In genomic region chr12:75751769-75752471, GRCh38 we compare ENCODE assay signal across 24 cellular contexts.
DNase-seq lines count a peak whose midpoint lies in the region; ATAC-seq, FAIRE-seq and TF ChIP-seq lines count a peak whose summit lies in the region.
"Had no signal": no experiment of that assay in that cellular context is flagged by ENCODE, and none has a peak within 500 bp of the region (broad histone marks: within the 10 kb centered on the region; RNA-seq: fewer than 3 reads in every experiment).

No MANE protein-coding gene starts in this region.

- in situ Hi-C loops in HepG2 (cut with HindIII; ENCODE audit: extremely low pct_ligation_motif_present, low pct_unique_long_range_greater_than_20kb) (no loop called here), transverse colon (cut with MboI; ENCODE audit: low pct_ligation_motif_present in 1 of 4, low pct_unique_long_range_greater_than_20kb in 1 of 4, low sequenced_read_pairs in 3 of 4) (no loop called here)

- no peaks in the 10 kb centered on the region for H3K36me3 ChIP-seq in HepG2 (replicated peaks in 1 of 2; ENCODE audit: control insufficient read depth in 1 of 2, insufficient read depth in 2 of 2, low read length in 2 of 2)
- H3K36me3 ChIP-seq in transverse colon: no peaks in the 10 kb centered on the region
- H3K36me3 ChIP-seq: ascending aorta, neutrophil, upper lobe of right lung had no signal

- WGBS in HepG2 (ENCODE audit: low lambda C conversion rate): 92% methylated on average over 4 of the region's 4 CpGs
- 89 to 100% methylated on average over 4 of the region's 4 CpGs for WGBS in transverse colon (ENCODE audit: low coverage in 1 of 2), 2 donors

- H3K4me3 Mint-ChIP-seq in chondrocyte (ENCODE audit: unreplicated experiment): no peak overlapping the region
- H3K4me3 Mint-ChIP-seq: activated CD8-positive, alpha-beta T cell treated with anti-CD3 and anti-CD28 coated beads, Interleukin-2, amount 10 ng/mL, durations not matched to agents 7 days and 5 days; activated naive CD4-positive, alpha-beta T cell treated with anti-CD3 and anti-CD28 coated beads, Interleukin-2, amount 10 ng/mL, durations not matched to agents 7 days and 5 days; activated T-cell treated with anti-CD3 and anti-CD28 coated beads, Interleukin-2, amount 50 U/mL, for 24 hours had no signal

- H3K27ac ChIP-seq in HepG2 (ENCODE audit: extremely low read length, insufficient read depth, low read length): peak overlapping the region; percentile 21
- no peak overlapping the region for H3K27ac ChIP-seq in transverse colon
- H3K27ac ChIP-seq: ascending aorta, KMS-11, neutrophil, upper lobe of right lung had no signal

- no peak for TF ChIP-seq RAD21 in HepG2 (CRISPR knock-in tag; IDR thresholded peaks at IDR 0.05)

- no peak for TF ChIP-seq EP300 in HepG2 (IDR thresholded peaks at IDR 0.05; ENCODE audit: low read depth in 2 of 2, low read length in 2 of 2)
- TF ChIP-seq EP300 in HepG2 (CRISPR knock-in tag; IDR thresholded peaks at IDR 0.05; ENCODE audit: borderline replicate concordance): no peak
- no peak for TF ChIP-seq EP300 in transverse colon (IDR thresholded peaks at IDR 0.05; ENCODE audit: low read depth)

- intact Hi-C loops in HepG2 (cut with micrococcal nuclease; ENCODE audit: unreplicated experiment): no loop called here
- intact Hi-C loops in transverse colon (cut with DNase I; ENCODE audit: low total_unique reads): no loop called here

- H2AFZ ChIP-seq in HepG2 (ENCODE audit: low read length): no peak overlapping the region

- no peak for TF ChIP-seq POLR2A in HepG2 (IDR thresholded peaks at IDR 0.05; ENCODE audit: insufficient read depth in 1 of 2, low read depth in 2 of 2, low read length in 2 of 2)
- no peak for TF ChIP-seq POLR2A in transverse colon (IDR thresholded peaks at IDR 0.05)

- no peaks in the 10 kb centered on the region for H3K27me3 ChIP-seq in HepG2 (ENCODE audit: control insufficient read depth in 1 of 2, insufficient read depth in 2 of 2, low read length in 2 of 2)
- H3K27me3 ChIP-seq in transverse colon: no peaks in the 10 kb centered on the region
- H3K27me3 ChIP-seq: ascending aorta, neutrophil, upper lobe of right lung had no signal

- BruUV-seq in HepG2 (replicated peaks; lab: Mats Ljungman, UMichigan): no TSS peak

- no peaks in the 10 kb centered on the region for H4K20me1 ChIP-seq in HepG2 (ENCODE audit: insufficient read depth, low read length)

- peaks cover 4% of the 10 kb centered on the region for H3K36me3 Mint-ChIP-seq in chondrocyte (ENCODE audit: low read depth)
- H3K36me3 Mint-ChIP-seq: activated naive CD4-positive, alpha-beta T cell treated with anti-CD3 and anti-CD28 coated beads, Interleukin-2, amount 10 ng/mL, durations not matched to agents 7 days and 5 days had no signal

- no peak for TF ChIP-seq CTCF in chondrocyte (IDR thresholded peaks at IDR 0.05)
- no peak for TF ChIP-seq CTCF in HepG2 (CRISPR knock-in tag; IDR thresholded peaks at IDR 0.05)
- no peak for TF ChIP-seq CTCF in transverse colon (IDR thresholded peaks at IDR 0.05)

- CTCF ChIA-PET in HepG2 (lab: Yijun Ruan, JAX; ENCODE audit: low intra/inter-chr PET ratio, low total read pairs): no interaction called here

- H3K27ac Mint-ChIP-seq in chondrocyte (ENCODE audit: unreplicated experiment): peak overlapping the region; percentile 39
- H3K27ac Mint-ChIP-seq: activated CD8-positive, alpha-beta T cell treated with anti-CD3 and anti-CD28 coated beads, Interleukin-2, amount 10 ng/mL, durations not matched to agents 7 days and 5 days; activated naive CD4-positive, alpha-beta T cell treated with anti-CD3 and anti-CD28 coated beads, Interleukin-2, amount 10 ng/mL, durations not matched to agents 7 days and 5 days; activated T-cell treated with anti-CD3 and anti-CD28 coated beads, Interleukin-2, amount 50 U/mL, for 24 hours had no signal

- H3K79me2 ChIP-seq in HepG2 (ENCODE audit: insufficient read depth, low read length): no peaks in the 10 kb centered on the region

- peaks cover 34% of the 10 kb centered on the region for H3K4me1 Mint-ChIP-seq in chondrocyte (ENCODE audit: low read depth)

- FAIRE-seq in A204.1 (lab: Jason Lieb, UNC) (peak; percentile 98), HepG2 (lab: Jason Lieb, UNC) (no peak)
- FAIRE-seq: GM12878 had no signal

- H3K9me3 Mint-ChIP-seq in chondrocyte (ENCODE audit: low read depth): no peaks in the 10 kb centered on the region
- H3K9me3 Mint-ChIP-seq: activated naive CD4-positive, alpha-beta T cell treated with anti-CD3 and anti-CD28 coated beads, Interleukin-2, amount 10 ng/mL, durations not matched to agents 7 days and 5 days; activated T-cell treated with anti-CD3 and anti-CD28 coated beads, Interleukin-2, amount 50 U/mL, for 24 hours had no signal

- H3K4me2 ChIP-seq in HepG2 (ENCODE audit: low read depth, low read length): no peak overlapping the region
- H3K4me2 ChIP-seq: KMS-11 had no signal

- H3K4me1 ChIP-seq in HepG2 (ENCODE audit: insufficient read depth, low read length) (peaks cover 63% of the 10 kb centered on the region), transverse colon (peaks cover 0 to 10% (median 0%) of the 10 kb centered on the region in 4 donors)
- H3K4me1 ChIP-seq: upper lobe of right lung had no signal

- DNase-seq in HCEC 1CT (peak; percentile 67), chondrocyte (ENCODE audit: low spot score) (no peak), HepG2 (ENCODE audit: low spot score) (peak; percentile 37), DMS 273 (lab: John Stamatoyannopoulos, UW; ENCODE audit: unreplicated experiment) (no peak), transverse colon (no peak)
- DNase-seq in activated effector memory CD4-positive, alpha-beta T cell treated with anti-CD3 and anti-CD28 coated beads, Interleukin-2, amount 50 U/mL, for 16 hours: no peak
- DNase-seq: activated CD4-positive, CD25-positive, alpha-beta regulatory T cell treated with anti-CD3 and anti-CD28 coated beads, Interleukin-2, amount 50 U/mL, for 72 hours; activated CD8-positive, alpha-beta T cell treated with anti-CD3 and anti-CD28 coated beads, Interleukin-2, amount 10 ng/mL, durations not matched to agents 7 days and 5 days; activated naive CD4-positive, alpha-beta T cell treated with anti-CD3 and anti-CD28 coated beads, Interleukin-2, amount 10 ng/mL, durations not matched to agents 7 days and 5 days; activated T-cell treated with anti-CD3 and anti-CD28 coated beads, Interleukin-2, amount 50 U/mL, for 24 hours; C1 segment of cervical spinal cord; DMS 273 treated with DMSO at 0.1 percent for 48 hours; effector CD4-positive, alpha-beta T cell; GF-D8; NCI-H1105 treated with DMSO at 0.1 percent for 48 hours; NCI-H524; stimulated activated CD4-positive, alpha-beta T cell treated with anti-CD3 and anti-CD28 coated beads, Interleukin-12 subunit alpha, Interleukin-12 subunit beta, amount 100 ng/mL, for 4 hours; upper lobe of right lung had no signal

- H3K27me3 Mint-ChIP-seq in chondrocyte (ENCODE audit: low read depth): no peaks in the 10 kb centered on the region
- H3K27me3 Mint-ChIP-seq: activated naive CD4-positive, alpha-beta T cell treated with anti-CD3 and anti-CD28 coated beads, Interleukin-2, amount 10 ng/mL, durations not matched to agents 7 days and 5 days had no signal

- ATAC-seq in HepG2 (no peak; the same call in 2 of the 3 replicates), HG03139 (IDR thresholded peaks at IDR 0.05; ENCODE audit: unreplicated experiment) (no peak)
- ATAC-seq: activated CD8-positive, alpha-beta T cell treated with anti-CD3 and anti-CD28 coated beads, Interleukin-2, amount 10 ng/mL, durations not matched to agents 7 days and 5 days; GM12878; upper lobe of right lung had no signal

- H3K9me3 ChIP-seq in HepG2 (ENCODE audit: low read length): no peaks in the 10 kb centered on the region
- H3K9me3 ChIP-seq in transverse colon: peaks cover 0 to 4% of the 10 kb centered on the region in 2 donors
- H3K9me3 ChIP-seq: ascending aorta, neutrophil, upper lobe of right lung had no signal

- POLR2A ChIA-PET in HepG2 (lab: Yijun Ruan, JAX): interaction anchor here (1.4 to 1.9 kb wide), 2 partner anchors 85 to 280 kb away, joined by 5 to 7 read pairs; partner anchors contain the start of gene PHLDA1

- no peak overlapping the region for H3K9ac ChIP-seq in HepG2 (ENCODE audit: insufficient read depth, low read depth, low read length)
- H3K9ac ChIP-seq: KMS-11 had no signal

- H3K4me3 ChIP-seq in HepG2 (replicated peaks in 1 of 3; ENCODE audit: insufficient read depth in 1 of 3, low read depth in 2 of 3, low read length in 3 of 3) (no peak overlapping the region; a peak in 1 of 6 replicates), transverse colon (no peak overlapping the region)
- H3K4me3 ChIP-seq: ascending aorta, GM12878, upper lobe of right lung had no signal

TF ChIP-seq in HepG2, 621 proteins besides CTCF, POLR2A, EP300 and RAD21 (continues in another document):
- TF ChIP-seq ARID5B (CRISPR knock-in tag; IDR thresholded peaks at IDR 0.05): 0 out of 2 replicates have a peak, but pooled peaks have one; percentile 38

Comparison
In these comparisons a context has a peak if more than half of its experiments do, and no peak if none do; other contexts are left out.
1. DNase-seq: peak in HCEC 1CT (single experiment) and HepG2 (single experiment); none in chondrocyte (single experiment), DMS 273 (single experiment), transverse colon (single experiment) and activated effector memory CD4-positive, alpha-beta T cell treated with anti-CD3 and anti-CD28 coated beads, Interleukin-2, amount 50 U/mL, for 16 hours (single experiment).